In genomic region chr13:98988782-98989181, GRCh38 we compare ENCODE assay signal across 15 cellular contexts.
"Had no signal": no experiment of that assay in that cellular context is flagged by ENCODE, and none has a peak within 500 bp of the region (broad histone marks: within the 10 kb centered on the region; RNA-seq: fewer than 3 reads in every experiment).

No MANE protein-coding gene starts in this region.

- ATAC-seq: left colon had no signal

- H3K4me3 Mint-ChIP-seq: activated T-helper 1 cell treated with anti-CD3 and anti-CD28 coated beads, Interleukin-12 subunit alpha, Interleukin-12 subunit beta, Interleukin-2, Interleukin-4 antibody, amounts not matched to agents 30 ng/mL and 10 ng/mL and 1 ng/mL, durations not matched to agents 14 hours and 24 hours and 36 hours had no signal

- DNase-seq: activated CD4-positive, alpha-beta T cell treated with anti-CD3 and anti-CD28 coated beads, Interleukin-2, amount 50 U/mL, for 4 hours; activated T-cell treated with anti-CD3 and anti-CD28 coated beads for 4 hours; dermis blood vessel endothelial cell; effector memory CD4-positive, alpha-beta T cell; esophagus squamous epithelium; left colon; lower lobe of right lung; midbrain; occipital lobe; SJCRH30; stimulated activated naive CD8-positive, alpha-beta T cell treated with anti-CD3 and anti-CD28 coated beads, Interleukin-15, Interleukin-2, amounts not matched to agents 100 U/mL and 50 U/mL, for 24 hours; substantia nigra; T1000; transverse colon had no signal

- H3K27ac Mint-ChIP-seq: activated T-helper 1 cell treated with anti-CD3 and anti-CD28 coated beads, Interleukin-12 subunit alpha, Interleukin-12 subunit beta, Interleukin-2, Interleukin-4 antibody, amounts not matched to agents 30 ng/mL and 10 ng/mL and 1 ng/mL, durations not matched to agents 14 hours and 24 hours and 36 hours had no signal
